In genomic region chr10:123147635-123148413, GRCh38 we compare ENCODE assay signal across 8 cellular contexts. TPM values are rescaled to one million over a fixed set of nuclear protein-coding genes. Genes with fewer than 3 reads are reported as not detected.
DNase-seq lines count a peak whose midpoint lies in the region; ATAC-seq and TF ChIP-seq lines count a peak whose summit lies in the region.

TSS of gene HMX2 (plus strand) at chr10:123148136. CDS start at chr10:123148379, 243 bp downstream.

- H3K36me3 ChIP-seq in GM23338 (ENCODE audit: insufficient read depth) = no peaks in the 10 kb centered on the region
- no peaks in the 10 kb centered on the region for H3K36me3 ChIP-seq in PC-9 (ENCODE audit: low read depth)

- H3K36me3 Mint-ChIP-seq in CD4-positive, alpha-beta T cell (ENCODE audit: low read depth) = no peaks in the 10 kb centered on the region
- H3K36me3 Mint-ChIP-seq in GM23338 (ENCODE audit: low read depth) = peaks cover 15% of the 10 kb centered on the region; the same call in 2 of the 3 replicates
- peaks cover 12% of the 10 kb centered on the region for H3K36me3 Mint-ChIP-seq in T-helper 2 cell treated with Interferon-gamma antibody and Interleukin-4, amounts not matched to agents 5 μg/mL and 100 μg/mL, for 36 hours (ENCODE audit: low read depth)

- H3K4me3 Mint-ChIP-seq in CD4-positive, alpha-beta T cell = peak within 1 kb of the TSS; percentile 80
- peak within 1 kb of the TSS; percentile 70 for H3K4me3 Mint-ChIP-seq in GM23338
- H3K4me3 Mint-ChIP-seq in T-helper 2 cell treated with Interferon-gamma antibody and Interleukin-4, amounts not matched to agents 5 μg/mL and 100 μg/mL, for 36 hours = peak within 1 kb of the TSS; percentile 67

- H2AFZ ChIP-seq in GM23338 = peak within 1 kb of the TSS; percentile 90
- no peak within 1 kb of the TSS for H2AFZ ChIP-seq in PC-9

- CTCF ChIA-PET in CD4-positive, alpha-beta T cell (lab: Charles Lee) = interaction anchor here (1.6 kb wide), 1 partner anchor 13 kb away, joined by 4 read pairs; no protein-coding TSS in a partner anchor
- CTCF ChIA-PET in PC-9 (lab: Charles Lee) = no interaction called here

- no peak for TF ChIP-seq CTCF in CD4-positive, alpha-beta T cell (IDR thresholded peaks at IDR 0.05)
- TF ChIP-seq CTCF in GM23338 (conservative IDR thresholded peaks at IDR 0.05; ENCODE audit: low read depth in 2 of 2) = peak in 1 of 2 experiments; percentile 23; a peak in 1 of 4 replicates
- no peak for TF ChIP-seq CTCF in foreskin fibroblast (IDR thresholded peaks at IDR 0.05; ENCODE audit: low read depth, low read length)
- no peak for TF ChIP-seq CTCF in PC-9 (conservative IDR thresholded peaks at IDR 0.05)

- H3K9me3 Mint-ChIP-seq in CD4-positive, alpha-beta T cell = no peaks in the 10 kb centered on the region
- peaks cover 5% of the 10 kb centered on the region; the same call in 2 of the 3 replicates for H3K9me3 Mint-ChIP-seq in GM23338
- peaks cover 5% of the 10 kb centered on the region for H3K9me3 Mint-ChIP-seq in T-helper 2 cell treated with Interferon-gamma antibody and Interleukin-4, amounts not matched to agents 5 μg/mL and 100 μg/mL, for 36 hours

- no TSS peak for BruUV-seq in PC-9 (replicated peaks; lab: Mats Ljungman, UMichigan)

- peak in 3 of 10 experiments; percentile 28 to 45 (median 37) for DNase-seq in CD4-positive, alpha-beta T cell
- DNase-seq in GM23338 (ENCODE audit: low spot score) (peak; percentile 82), foreskin fibroblast (no peak), left ventricle myocardium superior (no peak), PC-9 (no peak)
- DNase-seq in T-helper 2 cell treated with Interferon-gamma antibody and Interleukin-4, amounts not matched to agents 5 μg/mL and 100 μg/mL, for 36 hours (ENCODE audit: low spot score) = no peak

- H3F3A ChIP-seq in GM23338 (replicated peaks; ENCODE audit: low read depth) = peaks cover 53% of the 10 kb centered on the region
- no peaks in the 10 kb centered on the region for H3F3A ChIP-seq in PC-9 (ENCODE audit: insufficient read depth, low read depth)

- no peaks in the 10 kb centered on the region for H3K9me2 ChIP-seq in GM23338 (ENCODE audit: insufficient read depth)
- H3K9me2 ChIP-seq in PC-9 (ENCODE audit: insufficient read depth) = no peaks in the 10 kb centered on the region

- H3K27me3 ChIP-seq in CD4-positive, alpha-beta T cell (ENCODE audit: control insufficient read depth, insufficient read depth, low read length) = peaks cover 86% of the 10 kb centered on the region
- peaks cover 97% of the 10 kb centered on the region for H3K27me3 ChIP-seq in GM23338 (ENCODE audit: insufficient read depth)
- H3K27me3 ChIP-seq in PC-9 (ENCODE audit: insufficient read depth, low read depth) = 0 out of 2 replicates have a peak, but pooled peaks cover 3% of the 10 kb centered on the region

- no peak within 1 kb of the TSS for H3K27ac ChIP-seq in CD4-positive, alpha-beta T cell (ENCODE audit: low read depth, low read length)
- H3K27ac ChIP-seq in GM23338 (ENCODE audit: low read depth) (no peak within 1 kb of the TSS), PC-9 (no peak within 1 kb of the TSS)

- H3K4me1 ChIP-seq in GM23338 (ENCODE audit: insufficient read depth) (peaks cover 71% of the 10 kb centered on the region), PC-9 (replicated peaks; ENCODE audit: insufficient read depth) (no peaks in the 10 kb centered on the region)

- H3K27ac Mint-ChIP-seq in CD4-positive, alpha-beta T cell = no peak within 1 kb of the TSS
- no peak within 1 kb of the TSS for H3K27ac Mint-ChIP-seq in GM23338
- H3K27ac Mint-ChIP-seq in T-helper 2 cell treated with Interferon-gamma antibody and Interleukin-4, amounts not matched to agents 5 μg/mL and 100 μg/mL, for 36 hours = peak within 1 kb of the TSS; percentile 70

- H4K20me1 ChIP-seq in GM23338 (replicated peaks; ENCODE audit: insufficient read depth) (peaks cover 8% of the 10 kb centered on the region; the same call in 1 of the 2 replicates), PC-9 (ENCODE audit: insufficient read depth) (no peaks in the 10 kb centered on the region)

- H3K27me3 Mint-ChIP-seq in CD4-positive, alpha-beta T cell = peaks cover 74% of the 10 kb centered on the region
- peaks cover 83% of the 10 kb centered on the region for H3K27me3 Mint-ChIP-seq in GM23338 (ENCODE audit: insufficient read depth, low read depth, poor library complexity)
- peaks cover 77% of the 10 kb centered on the region for H3K27me3 Mint-ChIP-seq in T-helper 2 cell treated with Interferon-gamma antibody and Interleukin-4, amounts not matched to agents 5 μg/mL and 100 μg/mL, for 36 hours (ENCODE audit: low read depth)

- H3K4me2 ChIP-seq in GM23338 (peak within 1 kb of the TSS; percentile 83), PC-9 (no peak within 1 kb of the TSS)

- no peaks in the 10 kb centered on the region for H3K9me3 ChIP-seq in CD4-positive, alpha-beta T cell (ENCODE audit: control insufficient read depth, low read length)
- peaks cover 6% of the 10 kb centered on the region for H3K9me3 ChIP-seq in iPS-18c (ENCODE audit: control insufficient read depth, insufficient read depth, low read length)
- no peaks in the 10 kb centered on the region for H3K9me3 ChIP-seq in PC-9 (ENCODE audit: insufficient read depth, low read depth)

- H3K79me2 ChIP-seq in GM23338 (replicated peaks; ENCODE audit: insufficient read depth) (no peaks in the 10 kb centered on the region), PC-9 (ENCODE audit: low read depth) (no peaks in the 10 kb centered on the region)

- H3K4me3 ChIP-seq in GM23338 (peak within 1 kb of the TSS; percentile 60), iPS-18c (ENCODE audit: insufficient read depth, low read depth, low read length) (peak within 1 kb of the TSS; percentile 44), foreskin fibroblast (ENCODE audit: low read depth in 1 of 2, low read length in 2 of 2) (no peak within 1 kb of the TSS), PC-9 (no peak within 1 kb of the TSS)

- H3K4me1 Mint-ChIP-seq in CD4-positive, alpha-beta T cell (ENCODE audit: low read depth) = peaks cover 71% of the 10 kb centered on the region
- H3K4me1 Mint-ChIP-seq in GM23338 = peaks cover 63% of the 10 kb centered on the region
- peaks cover 16% of the 10 kb centered on the region for H3K4me1 Mint-ChIP-seq in T-helper 2 cell treated with Interferon-gamma antibody and Interleukin-4, amounts not matched to agents 5 μg/mL and 100 μg/mL, for 36 hours (ENCODE audit: low read depth)

- peak; percentile 28 for ATAC-seq in CD4-positive, alpha-beta T cell (ENCODE audit: poor library complexity)
- ATAC-seq in GM23338 (peak; percentile 33), left ventricle myocardium superior (no peak), HG03280 (IDR thresholded peaks at IDR 0.05; ENCODE audit: unreplicated experiment) (no peak)

- intact Hi-C loops in CD4-positive, alpha-beta T cell (cut with DNase I, micrococcal nuclease) = no loop called here
- intact Hi-C loops in left ventricle myocardium superior (cut with micrococcal nuclease) (no loop called here), PC-9 (cut with micrococcal nuclease; ENCODE audit: unreplicated experiment) (no loop called here)

- POLR2A ChIA-PET in CD4-positive, alpha-beta T cell (lab: Charles Lee) = interaction anchor here (3.3 kb wide), 1 partner anchor 94 kb away, joined by 13 read pairs; no protein-coding TSS in a partner anchor
- POLR2A ChIA-PET in PC-9 (lab: Charles Lee; ENCODE audit: unreplicated experiment) = no interaction called here

TF ChIP-seq in GM23338, 12 proteins besides CTCF, POLR2A, EP300 and RAD21:
- no peak for TF ChIP-seq REST (IDR thresholded peaks at IDR 0.05; ENCODE audit: unreplicated experiment)
- TF ChIP-seq EZH2 (IDR thresholded peaks at IDR 0.05; ENCODE audit: low read depth, unreplicated experiment) = peak; percentile 11
- TF ChIP-seq ETS1 (IDR thresholded peaks at IDR 0.05) = no peak
TF ChIP-seq in GM23338: peak in this region for 1.

RNA-seq across cellular contexts. Expression of gene HMX2, which starts in this region (rescaled TPM):
- total RNA-seq in CD4-positive, alpha-beta T cell = not detected
- total RNA-seq in GM23338 (2014; rRNA removed; shearing (Covaris generic)) = 0.97 and 2.6 TPM in 2 replicates
- 3.1 and 3.4 TPM in 2 replicates for polyA plus RNA-seq in GM23338 (2016; fragmentation: Nextera tagmentation; extraction: Ambion mirVana)
- total RNA-seq in left ventricle myocardium superior (not detected), PC-9 (2021) (not detected in 2 replicates)

Comparison
In these comparisons a context has a peak if more than half of its experiments do, and no peak if none do; other contexts are left out.
1. Peak in ATAC-seq in CD4-positive, alpha-beta T cell; RNA of the gene not detected or under 1 TPM.
2. H3K4me3 ChIP-seq: peak in GM23338 (single experiment) and iPS-18c (single experiment); none in foreskin fibroblast (0 of 2) and PC-9 (single experiment).
3. Peak in every context shown above with its lines, with median percentiles within 50 percentile points of each other: H3K4me3 Mint-ChIP-seq.